1 cellular context compared by ENCODE assay signal in genomic region chr12:121712462-121713256, GRCh38.
A peak's percentile ranks its signal among the peaks of the same experiment; 100 is the strongest.
TF ChIP-seq lines count a peak whose summit lies in the region.

Gene TMEM120B, plus strand, starts transcription at chr12:121712752. Its CDS starts 144 bp downstream, at chr12:121712896.

TF ChIP-seq in HEK293, 187 proteins besides CTCF, POLR2A, EP300 and RAD21 (continued from another document):
- TF ChIP-seq ZNF777 (tag by site-specific recombination; IDR thresholded peaks at IDR 0.05; ENCODE audit: borderline replicate concordance): no peak
- no peak for TF ChIP-seq MYNN (tag by site-specific recombination; IDR thresholded peaks at IDR 0.05; ENCODE audit: borderline replicate concordance)
- no peak for TF ChIP-seq TSHZ1 (tag by site-specific recombination; IDR thresholded peaks at IDR 0.05; ENCODE audit: borderline replicate concordance)
- TF ChIP-seq ZBTB20 (tag by site-specific recombination; IDR thresholded peaks at IDR 0.05): no peak
- no peak for TF ChIP-seq ZBTB49 (tag by site-specific recombination; IDR thresholded peaks at IDR 0.05; ENCODE audit: low read depth)
- no peak for TF ChIP-seq ZNF510 (tag by site-specific recombination; IDR thresholded peaks at IDR 0.05; ENCODE audit: insufficient replicate concordance)
- TF ChIP-seq ZNF132 (tag by site-specific recombination; IDR thresholded peaks at IDR 0.05; ENCODE audit: borderline replicate concordance): no peak
- TF ChIP-seq ZNF514 (tag by site-specific recombination; IDR thresholded peaks at IDR 0.05): no peak
- no peak for TF ChIP-seq ZNF529 (tag by site-specific recombination; IDR thresholded peaks at IDR 0.05; ENCODE audit: insufficient replicate concordance)
- TF ChIP-seq ZNF155 (tag by site-specific recombination; IDR thresholded peaks at IDR 0.05): no peak
- TF ChIP-seq ZXDB (tag by site-specific recombination; IDR thresholded peaks at IDR 0.05): no peak; the same call in 1 of the 2 replicates
- TF ChIP-seq HOXA7 (CRISPR knock-in tag; IDR thresholded peaks at IDR 0.05; ENCODE audit: borderline replicate concordance): no peak
- no peak for TF ChIP-seq ZNF571 (tag by site-specific recombination; IDR thresholded peaks at IDR 0.05)
- no peak for TF ChIP-seq ZNF610 (tag by site-specific recombination; IDR thresholded peaks at IDR 0.05; ENCODE audit: borderline replicate concordance)
- no peak for TF ChIP-seq PRDM2 (tag by site-specific recombination; IDR thresholded peaks at IDR 0.05; ENCODE audit: borderline replicate concordance)
- TF ChIP-seq YY1 (tag by site-specific recombination; IDR thresholded peaks at IDR 0.05): no peak
- no peak for TF ChIP-seq ZNF391 (tag by site-specific recombination; IDR thresholded peaks at IDR 0.05; ENCODE audit: borderline replicate concordance, low read depth)
- no peak for TF ChIP-seq ZNF548 (tag by site-specific recombination; IDR thresholded peaks at IDR 0.05)
- peak; percentile 67 for TF ChIP-seq PRDM10 (tag by site-specific recombination; IDR thresholded peaks at IDR 0.05)
- TF ChIP-seq ZNF843 (tag by site-specific recombination; IDR thresholded peaks at IDR 0.05): no peak
- no peak for TF ChIP-seq HOXD13 (CRISPR knock-in tag; IDR thresholded peaks at IDR 0.05; ENCODE audit: borderline replicate concordance)
- peak; percentile 44; the same call in 1 of the 2 replicates for TF ChIP-seq ZNF561 (tag by site-specific recombination; IDR thresholded peaks at IDR 0.05; ENCODE audit: borderline replicate concordance)
TF ChIP-seq in HEK293: peak in this region for 34.
